In the genomic region with DNA sequence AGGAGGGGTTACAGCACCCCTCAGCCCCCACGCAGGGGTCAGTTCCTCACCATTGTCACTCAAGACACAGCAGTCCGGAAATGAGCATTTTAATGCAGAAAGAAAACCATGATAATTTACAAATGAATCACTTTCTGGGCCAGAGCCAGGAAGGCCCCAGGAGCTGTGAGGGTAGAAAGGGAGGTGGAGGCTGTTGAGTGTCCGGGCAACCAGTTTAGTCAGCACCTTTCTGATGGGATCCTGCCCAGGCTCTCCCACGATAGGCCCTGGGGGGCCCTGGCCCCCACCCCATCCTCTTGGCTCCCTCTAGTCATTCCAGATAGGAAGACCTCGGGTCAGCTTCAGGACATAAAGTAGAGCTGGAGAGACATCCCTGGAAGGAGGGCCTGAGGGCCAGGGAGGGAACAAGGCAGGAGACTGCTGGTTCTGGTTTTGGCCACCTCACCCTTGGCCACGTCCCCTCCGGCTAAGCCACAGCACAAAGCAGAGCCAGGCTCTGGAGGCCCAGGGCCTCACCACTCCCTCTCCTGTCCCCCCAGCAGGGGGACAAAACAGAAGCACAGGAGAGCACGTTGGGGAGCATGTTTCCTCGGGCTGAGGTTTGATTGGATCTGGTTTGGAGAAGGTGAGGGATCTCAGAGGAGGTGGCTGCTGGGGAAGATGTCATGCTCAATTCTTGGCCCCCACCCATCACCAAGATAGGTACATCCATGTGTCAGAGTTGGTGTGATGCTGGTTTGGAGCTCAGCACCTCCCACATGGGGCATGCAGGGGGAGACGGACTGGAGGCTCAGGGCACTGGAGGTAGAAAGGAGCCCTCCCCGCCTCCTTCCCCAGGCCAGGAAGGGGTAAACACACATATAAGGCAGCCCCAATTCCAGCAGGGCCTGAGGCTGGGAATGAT, we compare ENCODE assay signal across 9 cellular contexts. TPM values are rescaled to one million over a fixed set of nuclear protein-coding genes. Genes with fewer than 3 reads are reported as not detected.
A peak's percentile ranks its signal among the peaks of the same experiment; 100 is the strongest.
DNase-seq lines count a peak whose midpoint lies in the region; ATAC-seq, FAIRE-seq and TF ChIP-seq lines count a peak whose summit lies in the region.
"Had no signal": no experiment of that assay in that cellular context is flagged by ENCODE, and none has a peak within 500 bp of the region (broad histone marks: within the 10 kb centered on the region; RNA-seq: fewer than 3 reads in every experiment).

No MANE protein-coding gene starts in this region.

- FAIRE-seq in GM19239 (lab: Jason Lieb, UNC), result no peak

- peak; percentile 62 for ATAC-seq in SK-N-SH treated with all-trans-retinoic acid at 6 μM for 48 hours

- TF ChIP-seq CTCF in GM10266 (IDR thresholded peaks at IDR 0.05; ENCODE audit: control insufficient read depth, insufficient read depth, low read depth, missing control alignments), result no peak

- DNase-seq in GM04503 (ENCODE audit: low read depth) (peak; percentile 66), fibroblast of gingiva (ENCODE audit: low read depth) (peak; percentile 63), pulmonary artery endothelial cell (ENCODE audit: low read depth, low spot score) (peak; percentile 60), retina (no peak), 8988T (no peak), GM19239 (ENCODE audit: insufficient read length, low spot score) (no peak), GM10266 (ENCODE audit: extremely low spot score) (no peak)
- DNase-seq: activated CD4-positive, CD25-positive, alpha-beta regulatory T cell had no signal

TF ChIP-seq in SK-N-SH treated with all-trans-retinoic acid at 6 μM for 48 hours, 23 proteins besides CTCF, POLR2A, EP300 and RAD21:
- TF ChIP-seq PATZ1 (CRISPR knock-in tag; IDR thresholded peaks at IDR 0.05; ENCODE audit: borderline replicate concordance) (peak; percentile 99), TCF4 (CRISPR knock-in tag; IDR thresholded peaks at IDR 0.05; ENCODE audit: borderline replicate concordance) (no peak)

RNA-seq across cellular contexts. Expression of gene ETNK2, which starts 20.6 kb away (rescaled TPM):
- 13.5 and 14.2 TPM in 2 replicates for total RNA-seq in pulmonary artery endothelial cell

RNA-seq across cellular contexts. Expression of gene REN, which starts 34.9 kb away (rescaled TPM):
- not detected in 2 replicates for total RNA-seq in pulmonary artery endothelial cell

RNA-seq across cellular contexts. Expression of gene SOX13, which starts 58.3 kb away (rescaled TPM):
- total RNA-seq in pulmonary artery endothelial cell, result 9.1 and 10.1 TPM in 2 replicates

Comparison
In these comparisons a context has a peak if more than half of its experiments do, and no peak if none do; other contexts are left out.
1. DNase-seq: peak in GM04503 (single experiment), fibroblast of gingiva (single experiment) and pulmonary artery endothelial cell (single experiment); none in retina (single experiment), 8988T (single experiment), GM19239 (single experiment) and GM10266 (single experiment).